In the genomic region with DNA sequence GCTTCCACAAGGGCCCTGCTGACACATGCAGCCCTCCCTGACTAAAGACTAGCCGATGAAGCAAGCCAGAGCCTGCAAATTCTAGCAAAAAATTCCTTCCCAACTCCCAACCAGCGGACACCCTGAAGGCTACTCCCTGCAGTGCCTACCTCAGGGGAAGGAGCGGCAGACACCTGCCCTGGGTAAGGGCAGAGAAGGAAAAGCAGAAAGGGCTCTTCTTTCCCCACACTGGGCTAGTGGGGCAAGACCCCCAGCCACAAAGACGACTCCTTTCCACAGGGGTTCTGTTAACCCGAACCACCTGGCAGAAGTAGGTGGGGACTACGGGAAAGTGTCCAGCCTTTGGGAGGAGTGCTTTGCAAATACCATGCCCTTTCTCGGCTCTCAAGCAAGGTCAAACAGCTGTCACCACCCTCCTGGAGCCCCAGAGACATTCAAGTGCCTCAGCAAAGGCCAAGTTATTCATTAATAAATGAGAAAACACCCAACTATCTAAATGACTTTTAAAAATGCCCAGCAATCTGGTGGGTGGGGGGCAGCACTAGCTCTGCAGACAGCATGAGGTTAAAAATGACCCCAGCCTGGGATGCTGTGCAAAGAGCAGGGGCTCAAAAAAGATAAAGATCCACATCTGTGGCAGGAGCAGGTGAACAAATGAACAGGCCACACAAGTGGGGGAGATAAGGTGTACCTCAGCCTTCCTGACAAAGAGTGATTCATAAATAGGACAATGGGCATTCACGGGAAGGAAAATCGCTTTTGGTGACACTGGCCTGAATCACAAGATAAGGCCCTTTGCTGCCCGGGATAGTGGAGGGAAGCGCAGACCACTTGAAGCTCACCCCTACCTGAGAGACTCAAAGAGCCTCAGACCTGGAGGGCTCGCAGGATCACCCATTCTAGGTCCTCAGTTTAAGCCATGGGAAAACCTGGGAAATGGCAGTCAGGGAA, we compare ENCODE assay signal across 10 cellular contexts. TPM values are rescaled to one million over a fixed set of nuclear protein-coding genes. Genes with fewer than 3 reads are reported as not detected.
DNase-seq lines count a peak whose midpoint lies in the region; ATAC-seq, FAIRE-seq and TF ChIP-seq lines count a peak whose summit lies in the region.
"Had no signal": no experiment of that assay in that cellular context is flagged by ENCODE, and none has a peak within 500 bp of the region (broad histone marks: within the 10 kb centered on the region; RNA-seq: fewer than 3 reads in every experiment).

No MANE protein-coding gene starts in this region.

- H3K27ac Mint-ChIP-seq in activated T-helper 17 cell treated with anti-CD3 and anti-CD28 coated beads, Interleukin-2, amount 50 U/mL, for 72 hours = peak overlapping the region; percentile 94
- peak overlapping the region; percentile 88 for H3K27ac Mint-ChIP-seq in stimulated activated naive B cell treated with anti-CD40 and anti-IgM and Interleukin-4, amounts not matched to agents 10 μg/mL and 1 μg/mL and 100 μg/mL, for 72 hours

- H3K4me2 ChIP-seq in keratinocyte (ENCODE audit: control insufficient read depth, extremely low read depth, insufficient read depth, low read depth, low read length) = peak overlapping the region; percentile 76

- peaks cover 8% of the 10 kb centered on the region for H4K20me1 ChIP-seq in keratinocyte (ENCODE audit: control insufficient read depth, extremely low read depth, insufficient read depth, low read length)

- no peak for DNase-seq in keratinocyte (ENCODE audit: low read depth, low spot score)
- no peak for DNase-seq in stimulated activated naive B cell treated with anti-CD40 and anti-IgM and Interleukin-4, amounts not matched to agents 10 μg/mL and 1 μg/mL and 100 μg/mL, for 72 hours
- no peak for DNase-seq in substantia nigra (lab: John Stamatoyannopoulos, UW)
- no peak for DNase-seq in OCI-M1 (lab: John Stamatoyannopoulos, UW)
- no peak for DNase-seq in RKO (ENCODE audit: low spot score)

- ATAC-seq in GM21447 (IDR thresholded peaks at IDR 0.05; ENCODE audit: unreplicated experiment) = peak; percentile 54
- no peak for ATAC-seq in activated T-helper 17 cell treated with anti-CD3 and anti-CD28 coated beads, Interleukin-2, amount 50 U/mL, for 72 hours (replicated peaks)
- ATAC-seq in stimulated activated naive B cell treated with anti-CD40 and anti-IgM and Interleukin-4, amounts not matched to agents 10 μg/mL and 1 μg/mL and 100 μg/mL, for 72 hours (replicated peaks) = peak; percentile 77 to 80
- no peak for ATAC-seq in GM19324 (IDR thresholded peaks at IDR 0.05; ENCODE audit: low FRiP score, unreplicated experiment)

- peaks cover 4% of the 10 kb centered on the region for H3K9me1 ChIP-seq in keratinocyte (ENCODE audit: control insufficient read depth, extremely low read depth, insufficient read depth, low read length)

- peaks cover 81% of the 10 kb centered on the region for H3K36me3 Mint-ChIP-seq in activated T-helper 17 cell treated with anti-CD3 and anti-CD28 coated beads, Interleukin-2, amount 50 U/mL, for 72 hours (ENCODE audit: low read depth)
- peaks cover 53 to 77% of the 10 kb centered on the region in 2 donors for H3K36me3 Mint-ChIP-seq in stimulated activated naive B cell treated with anti-CD40 and anti-IgM and Interleukin-4, amounts not matched to agents 10 μg/mL and 1 μg/mL and 100 μg/mL, for 72 hours

- peaks cover 62% of the 10 kb centered on the region for H3K4me1 Mint-ChIP-seq in activated T-helper 17 cell treated with anti-CD3 and anti-CD28 coated beads, Interleukin-2, amount 50 U/mL, for 72 hours
- peaks cover 81 to 98% of the 10 kb centered on the region in 2 donors for H3K4me1 Mint-ChIP-seq in stimulated activated naive B cell treated with anti-CD40 and anti-IgM and Interleukin-4, amounts not matched to agents 10 μg/mL and 1 μg/mL and 100 μg/mL, for 72 hours

- H3K4me3 Mint-ChIP-seq in activated T-helper 17 cell treated with anti-CD3 and anti-CD28 coated beads, Interleukin-2, amount 50 U/mL, for 72 hours = no peak overlapping the region
- H3K4me3 Mint-ChIP-seq in stimulated activated naive B cell treated with anti-CD40 and anti-IgM and Interleukin-4, amounts not matched to agents 10 μg/mL and 1 μg/mL and 100 μg/mL, for 72 hours = peak overlapping the region; percentile 51 to 60

- H3K27me3 ChIP-seq in keratinocyte (ENCODE audit: control insufficient read depth, extremely low read depth, insufficient read depth, low read length) = no peaks in the 10 kb centered on the region

- no peak overlapping the region for H2AFZ ChIP-seq in keratinocyte (ENCODE audit: control insufficient read depth, low read length)

- H3K27ac ChIP-seq in keratinocyte (ENCODE audit: control insufficient read depth, insufficient read depth, low read length) (peak overlapping the region; percentile 77), substantia nigra (ENCODE audit: low read depth, low read length, poor library complexity, severe bottlenecking) (no peak overlapping the region)

- no peak for TF ChIP-seq CTCF in keratinocyte (optimal IDR thresholded peaks at IDR 0.05 in 1 of 3, IDR thresholded peaks at IDR 0.05 in 1 of 3, conservative IDR thresholded peaks at IDR 0.05 in 1 of 3; ENCODE audit: extremely low read depth in 1 of 3, insufficient read depth in 2 of 3, low read length in 3 of 3)

- dilution Hi-C loops in keratinocyte (cut with MboI; ENCODE audit: extremely low pct_ligation_motif_present, low sequenced_read_pairs) = no loop called here

- peak overlapping the region; percentile 53 for H3K9ac ChIP-seq in keratinocyte (ENCODE audit: control insufficient read depth, extremely low read depth, insufficient read depth, low read length)

- no peaks in the 10 kb centered on the region for H3K27me3 Mint-ChIP-seq in activated T-helper 17 cell treated with anti-CD3 and anti-CD28 coated beads, Interleukin-2, amount 50 U/mL, for 72 hours
- no peaks in the 10 kb centered on the region for H3K27me3 Mint-ChIP-seq in stimulated activated naive B cell treated with anti-CD40 and anti-IgM and Interleukin-4, amounts not matched to agents 10 μg/mL and 1 μg/mL and 100 μg/mL, for 72 hours

- peak overlapping the region in 1 of 3 experiments; percentile 50 for H3K4me3 ChIP-seq in keratinocyte (ENCODE audit: control insufficient read depth in 2 of 3, extremely low read depth in 1 of 3, insufficient read depth in 2 of 3, low read depth in 1 of 3, low read length in 3 of 3)

- peak; percentile 91 for FAIRE-seq in keratinocyte (lab: Jason Lieb, UNC)
- FAIRE-seq: colon, GM12892 had no signal

- no peaks in the 10 kb centered on the region for H3K9me3 ChIP-seq in keratinocyte (ENCODE audit: control insufficient read depth, low read depth, low read length)

- H3K4me1 ChIP-seq in keratinocyte (ENCODE audit: control insufficient read depth, extremely low read depth, insufficient read depth, low read length) = peaks cover 67% of the 10 kb centered on the region

- H3K9me3 Mint-ChIP-seq in activated T-helper 17 cell treated with anti-CD3 and anti-CD28 coated beads, Interleukin-2, amount 50 U/mL, for 72 hours = no peaks in the 10 kb centered on the region
- H3K9me3 Mint-ChIP-seq in stimulated activated naive B cell treated with anti-CD40 and anti-IgM and Interleukin-4, amounts not matched to agents 10 μg/mL and 1 μg/mL and 100 μg/mL, for 72 hours = no peaks in the 10 kb centered on the region

- H3K36me3 ChIP-seq in keratinocyte (ENCODE audit: control insufficient read depth in 2 of 2, extremely low read depth in 1 of 2, insufficient read depth in 2 of 2, low read length in 2 of 2) = peaks cover 11 to 26% of the 10 kb centered on the region in 2 experiments

- peaks cover 60% of the 10 kb centered on the region for H3K79me2 ChIP-seq in keratinocyte (ENCODE audit: control insufficient read depth, insufficient read depth, low read length)

RNA-seq across cellular contexts. Expression of a gene that starts 33.0 kb away (rescaled TPM):
- total RNA-seq in activated T-helper 17 cell treated with anti-CD3 and anti-CD28 coated beads, Interleukin-2, amount 50 U/mL, for 72 hours = 10 to 100 TPM; 46.9 to 59.8 TPM
- 24.0 to 41.9 TPM (median 27.5 TPM) in 3 replicates for polyA plus RNA-seq in keratinocyte
- 31.5 TPM for polyA plus RNA-seq in keratinocyte (2011; ENCODE audit: low read depth)
- 16.8 and 27.1 TPM in 2 replicates for polyA plus RNA-seq in keratinocyte (2011; cell fraction: cytosol; rRNA removed)
- polyA plus RNA-seq in keratinocyte (2011; cell fraction: nucleus; rRNA removed) = 41.0 and 42.0 TPM in 2 replicates
- 34.8 and 39.2 TPM in 2 replicates for polyA plus RNA-seq in keratinocyte (2012; ENCODE audit: low replicate concordance)
- polyA minus RNA-seq in keratinocyte = 17.9 to 28.4 TPM (median 25.3 TPM) in 3 replicates
- polyA minus RNA-seq in keratinocyte (2011; cell fraction: cytosol; rRNA and poly(A)+ RNA removed) = 20.3 TPM
- 17.5 and 18.6 TPM in 2 replicates for polyA minus RNA-seq in keratinocyte (2011; cell fraction: nucleus; rRNA and poly(A)+ RNA removed)

RNA-seq across cellular contexts. Expression of a gene that starts 36.0 kb away (rescaled TPM):
- 100 to 1,000 TPM; 140 to 169 TPM for total RNA-seq in activated T-helper 17 cell treated with anti-CD3 and anti-CD28 coated beads, Interleukin-2, amount 50 U/mL, for 72 hours
- 22.8 to 48.7 TPM (median 28.7 TPM) in 3 replicates for polyA plus RNA-seq in keratinocyte
- 192 TPM for polyA plus RNA-seq in keratinocyte (2011; ENCODE audit: low read depth)
- polyA plus RNA-seq in keratinocyte (2011; cell fraction: cytosol; rRNA removed) = 7.7 and 12.7 TPM in 2 replicates
- polyA plus RNA-seq in keratinocyte (2011; cell fraction: nucleus; rRNA removed) = 208 and 280 TPM in 2 replicates
- polyA plus RNA-seq in keratinocyte (2012; ENCODE audit: low replicate concordance) = 36.1 and 107 TPM in 2 replicates
- 53.4 to 109 TPM (median 55.2 TPM) in 3 replicates for polyA minus RNA-seq in keratinocyte
- 23.4 TPM for polyA minus RNA-seq in keratinocyte (2011; cell fraction: cytosol; rRNA and poly(A)+ RNA removed)
- polyA minus RNA-seq in keratinocyte (2011; cell fraction: nucleus; rRNA and poly(A)+ RNA removed) = 96.3 and 96.6 TPM in 2 replicates

Comparison
In these comparisons a context has a peak if more than half of its experiments do, and no peak if none do; other contexts are left out.
1. ATAC-seq: peak in GM21447 (single experiment) and stimulated activated naive B cell treated with anti-CD40 and anti-IgM and Interleukin-4, amounts not matched to agents 10 μg/mL and 1 μg/mL and 100 μg/mL, for 72 hours (2 of 2); none in activated T-helper 17 cell treated with anti-CD3 and anti-CD28 coated beads, Interleukin-2, amount 50 U/mL, for 72 hours (single experiment) and GM19324 (single experiment).